In the genomic region with DNA sequence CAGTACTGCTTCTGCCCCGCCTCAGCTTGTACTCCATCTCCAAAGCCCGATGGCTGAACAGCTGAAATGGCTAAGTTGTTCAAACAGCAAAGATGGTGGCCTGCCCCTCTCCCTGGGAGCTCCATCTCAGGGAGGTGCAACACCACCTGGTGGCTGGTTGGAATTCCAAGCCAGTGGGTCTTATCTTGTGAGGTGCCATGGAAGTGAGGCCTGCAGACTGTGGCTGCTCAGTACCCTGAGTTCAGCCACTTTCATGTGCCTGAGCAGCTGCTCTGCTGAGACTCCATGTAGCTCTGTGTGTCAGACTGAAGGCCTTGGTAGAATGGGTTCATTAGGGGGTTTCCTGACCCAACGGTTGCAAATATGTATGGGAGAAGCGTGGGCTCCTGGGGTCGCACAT, we compare ENCODE assay signal across 2 cellular contexts.
TF ChIP-seq lines count a peak whose summit lies in the region.

No MANE protein-coding gene starts in this region.

TF ChIP-seq in SK-N-SH, 30 proteins besides CTCF, POLR2A, EP300 and RAD21:
- TF ChIP-seq FOSL2 (IDR thresholded peaks at IDR 0.05; ENCODE audit: borderline replicate concordance, low read depth), result no peak
- TF ChIP-seq MXI1 (IDR thresholded peaks at IDR 0.05; ENCODE audit: low read depth, low read length), result no peak
- TF ChIP-seq ELF1 (IDR thresholded peaks at IDR 0.05), result no peak
- no peak for TF ChIP-seq YY1 (IDR thresholded peaks at IDR 0.05; ENCODE audit: low read depth)
- no peak for TF ChIP-seq EZH2phosphoT487 (IDR thresholded peaks at IDR 0.05; ENCODE audit: borderline replicate concordance, low read depth)
- no peak for TF ChIP-seq TAF1 (IDR thresholded peaks at IDR 0.05; ENCODE audit: borderline replicate concordance, low read depth, low read length)
- no peak for TF ChIP-seq POLR2AphosphoS5 (IDR thresholded peaks at IDR 0.05; ENCODE audit: low read depth, low read length)
- no peak for TF ChIP-seq USF1 (IDR thresholded peaks at IDR 0.05; ENCODE audit: borderline replicate concordance, low read depth)
- no peak for TF ChIP-seq IRF3 (IDR thresholded peaks at IDR 0.05; ENCODE audit: low read depth, low read length)
- no peak for TF ChIP-seq RCOR1 (IDR thresholded peaks at IDR 0.05; ENCODE audit: low read length)
- TF ChIP-seq, protein P1, sequence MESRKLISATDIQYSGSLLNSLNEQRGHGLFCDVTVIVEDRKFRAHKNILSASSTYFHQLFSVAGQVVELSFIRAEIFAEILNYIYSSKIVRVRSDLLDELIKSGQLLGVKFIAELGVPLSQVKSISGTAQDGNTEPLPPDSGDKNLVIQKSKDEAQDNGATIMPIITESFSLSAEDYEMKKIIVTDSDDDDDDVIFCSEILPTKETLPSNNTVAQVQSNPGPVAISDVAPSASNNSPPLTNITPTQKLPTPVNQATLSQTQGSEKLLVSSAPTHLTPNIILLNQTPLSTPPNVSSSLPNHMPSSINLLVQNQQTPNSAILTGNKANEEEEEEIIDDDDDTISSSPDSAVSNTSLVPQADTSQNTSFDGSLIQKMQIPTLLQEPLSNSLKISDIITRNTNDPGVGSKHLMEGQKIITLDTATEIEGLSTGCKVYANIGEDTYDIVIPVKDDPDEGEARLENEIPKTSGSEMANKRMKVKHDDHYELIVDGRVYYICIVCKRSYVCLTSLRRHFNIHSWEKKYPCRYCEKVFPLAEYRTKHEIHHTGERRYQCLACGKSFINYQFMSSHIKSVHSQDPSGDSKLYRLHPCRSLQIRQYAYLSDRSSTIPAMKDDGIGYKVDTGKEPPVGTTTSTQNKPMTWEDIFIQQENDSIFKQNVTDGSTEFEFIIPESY (IDR thresholded peaks at IDR 0.05; ENCODE audit: borderline replicate concordance, low read depth), result no peak
- TF ChIP-seq SMC3 (IDR thresholded peaks at IDR 0.05; ENCODE audit: low read depth, low read length), result no peak
- no peak for TF ChIP-seq GABPA (IDR thresholded peaks at IDR 0.05; ENCODE audit: low read depth)
- TF ChIP-seq GATA2 (CRISPR knock-in tag; IDR thresholded peaks at IDR 0.05), result no peak
- no peak for TF ChIP-seq CHD2 (IDR thresholded peaks at IDR 0.05; ENCODE audit: low read length, partially characterized antibody)

TF ChIP-seq in SK-N-SH treated with all-trans-retinoic acid at 6 μM for 48 hours, 23 proteins besides CTCF, POLR2A, EP300 and RAD21:
- TF ChIP-seq POU6F1 (CRISPR knock-in tag; IDR thresholded peaks at IDR 0.05; ENCODE audit: borderline replicate concordance, low read depth) (no peak), ZNF70 (CRISPR knock-in tag; IDR thresholded peaks at IDR 0.05) (no peak), ZNF8 (CRISPR knock-in tag; IDR thresholded peaks at IDR 0.05) (no peak), ZFP3 (CRISPR knock-in tag; IDR thresholded peaks at IDR 0.05) (no peak), TCF4 (CRISPR knock-in tag; IDR thresholded peaks at IDR 0.05; ENCODE audit: borderline replicate concordance) (no peak), ARNTL (CRISPR knock-in tag; IDR thresholded peaks at IDR 0.05; ENCODE audit: borderline replicate concordance, low read depth) (no peak), ZNF565 (CRISPR knock-in tag; conservative IDR thresholded peaks at IDR 0.05; ENCODE audit: low read depth) (no peak), GLIS3 (CRISPR knock-in tag; IDR thresholded peaks at IDR 0.05) (no peak), RARB (CRISPR knock-in tag; IDR thresholded peaks at IDR 0.05) (no peak), ZFP30 (CRISPR knock-in tag; IDR thresholded peaks at IDR 0.05) (no peak), ZC3H10 (CRISPR knock-in tag; IDR thresholded peaks at IDR 0.05) (no peak), ISL1 (CRISPR knock-in tag; IDR thresholded peaks at IDR 0.05) (no peak), TOX (CRISPR knock-in tag; IDR thresholded peaks at IDR 0.05; ENCODE audit: borderline replicate concordance) (no peak), ESRRG (CRISPR knock-in tag; IDR thresholded peaks at IDR 0.05) (no peak)
- TF ChIP-seq, protein P2, sequence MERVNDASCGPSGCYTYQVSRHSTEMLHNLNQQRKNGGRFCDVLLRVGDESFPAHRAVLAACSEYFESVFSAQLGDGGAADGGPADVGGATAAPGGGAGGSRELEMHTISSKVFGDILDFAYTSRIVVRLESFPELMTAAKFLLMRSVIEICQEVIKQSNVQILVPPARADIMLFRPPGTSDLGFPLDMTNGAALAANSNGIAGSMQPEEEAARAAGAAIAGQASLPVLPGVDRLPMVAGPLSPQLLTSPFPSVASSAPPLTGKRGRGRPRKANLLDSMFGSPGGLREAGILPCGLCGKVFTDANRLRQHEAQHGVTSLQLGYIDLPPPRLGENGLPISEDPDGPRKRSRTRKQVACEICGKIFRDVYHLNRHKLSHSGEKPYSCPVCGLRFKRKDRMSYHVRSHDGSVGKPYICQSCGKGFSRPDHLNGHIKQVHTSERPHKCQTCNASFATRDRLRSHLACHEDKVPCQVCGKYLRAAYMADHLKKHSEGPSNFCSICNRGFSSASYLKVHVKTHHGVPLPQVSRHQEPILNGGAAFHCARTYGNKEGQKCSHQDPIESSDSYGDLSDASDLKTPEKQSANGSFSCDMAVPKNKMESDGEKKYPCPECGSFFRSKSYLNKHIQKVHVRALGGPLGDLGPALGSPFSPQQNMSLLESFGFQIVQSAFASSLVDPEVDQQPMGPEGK (CRISPR knock-in tag; IDR thresholded peaks at IDR 0.05; ENCODE audit: borderline replicate concordance), result no peak
- TF ChIP-seq, protein P3, sequence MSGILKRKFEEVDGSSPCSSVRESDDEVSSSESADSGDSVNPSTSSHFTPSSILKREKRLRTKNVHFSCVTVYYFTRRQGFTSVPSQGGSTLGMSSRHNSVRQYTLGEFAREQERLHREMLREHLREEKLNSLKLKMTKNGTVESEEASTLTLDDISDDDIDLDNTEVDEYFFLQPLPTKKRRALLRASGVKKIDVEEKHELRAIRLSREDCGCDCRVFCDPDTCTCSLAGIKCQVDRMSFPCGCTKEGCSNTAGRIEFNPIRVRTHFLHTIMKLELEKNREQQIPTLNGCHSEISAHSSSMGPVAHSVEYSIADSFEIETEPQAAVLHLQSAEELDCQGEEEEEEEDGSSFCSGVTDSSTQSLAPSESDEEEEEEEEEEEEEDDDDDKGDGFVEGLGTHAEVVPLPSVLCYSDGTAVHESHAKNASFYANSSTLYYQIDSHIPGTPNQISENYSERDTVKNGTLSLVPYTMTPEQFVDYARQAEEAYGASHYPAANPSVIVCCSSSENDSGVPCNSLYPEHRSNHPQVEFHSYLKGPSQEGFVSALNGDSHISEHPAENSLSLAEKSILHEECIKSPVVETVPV (CRISPR knock-in tag; IDR thresholded peaks at IDR 0.05), result no peak
- TF ChIP-seq, protein P4, sequence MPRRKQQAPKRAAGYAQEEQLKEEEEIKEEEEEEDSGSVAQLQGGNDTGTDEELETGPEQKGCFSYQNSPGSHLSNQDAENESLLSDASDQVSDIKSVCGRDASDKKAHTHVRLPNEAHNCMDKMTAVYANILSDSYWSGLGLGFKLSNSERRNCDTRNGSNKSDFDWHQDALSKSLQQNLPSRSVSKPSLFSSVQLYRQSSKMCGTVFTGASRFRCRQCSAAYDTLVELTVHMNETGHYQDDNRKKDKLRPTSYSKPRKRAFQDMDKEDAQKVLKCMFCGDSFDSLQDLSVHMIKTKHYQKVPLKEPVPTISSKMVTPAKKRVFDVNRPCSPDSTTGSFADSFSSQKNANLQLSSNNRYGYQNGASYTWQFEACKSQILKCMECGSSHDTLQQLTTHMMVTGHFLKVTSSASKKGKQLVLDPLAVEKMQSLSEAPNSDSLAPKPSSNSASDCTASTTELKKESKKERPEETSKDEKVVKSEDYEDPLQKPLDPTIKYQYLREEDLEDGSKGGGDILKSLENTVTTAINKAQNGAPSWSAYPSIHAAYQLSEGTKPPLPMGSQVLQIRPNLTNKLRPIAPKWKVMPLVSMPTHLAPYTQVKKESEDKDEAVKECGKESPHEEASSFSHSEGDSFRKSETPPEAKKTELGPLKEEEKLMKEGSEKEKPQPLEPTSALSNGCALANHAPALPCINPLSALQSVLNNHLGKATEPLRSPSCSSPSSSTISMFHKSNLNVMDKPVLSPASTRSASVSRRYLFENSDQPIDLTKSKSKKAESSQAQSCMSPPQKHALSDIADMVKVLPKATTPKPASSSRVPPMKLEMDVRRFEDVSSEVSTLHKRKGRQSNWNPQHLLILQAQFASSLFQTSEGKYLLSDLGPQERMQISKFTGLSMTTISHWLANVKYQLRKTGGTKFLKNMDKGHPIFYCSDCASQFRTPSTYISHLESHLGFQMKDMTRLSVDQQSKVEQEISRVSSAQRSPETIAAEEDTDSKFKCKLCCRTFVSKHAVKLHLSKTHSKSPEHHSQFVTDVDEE (CRISPR knock-in tag; IDR thresholded peaks at IDR 0.05), result no peak
